Comparison of ENCODE assay signal across 21 cellular contexts in the genomic region with DNA sequence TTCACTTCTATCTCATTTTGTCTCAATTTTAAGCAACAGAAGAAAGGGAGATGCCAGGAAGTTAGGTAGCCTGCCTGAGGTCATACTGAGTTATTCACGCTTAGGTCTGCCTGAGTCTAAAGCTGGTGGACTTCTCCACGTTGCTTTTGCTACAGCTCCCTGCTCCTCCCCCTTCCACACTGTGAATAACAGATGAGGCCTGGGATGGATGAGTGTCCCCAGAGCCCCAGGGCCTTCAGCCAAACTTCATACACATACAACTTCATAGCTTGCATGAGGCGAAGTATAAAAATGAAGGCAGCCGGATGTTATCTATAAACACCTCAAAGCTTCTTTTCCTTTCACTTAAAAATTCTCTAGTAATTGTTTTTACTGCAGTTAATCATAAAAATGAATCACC.
"Had no signal": no experiment of that assay in that cellular context is flagged by ENCODE, and none has a peak within 500 bp of the region (broad histone marks: within the 10 kb centered on the region; RNA-seq: fewer than 3 reads in every experiment).

No MANE protein-coding gene starts in this region.

- H3K9me3 ChIP-seq: lower lobe of right lung, ovary had no signal

- DNase-seq: activated B cell treated with CpG ODN at 0.5 μM for 24 hours; activated CD4-positive, alpha-beta T cell treated with anti-CD3 and anti-CD28 coated beads for 48 hours; activated CD8-positive, alpha-beta T cell treated with anti-CD3 and anti-CD28 coated beads for 36 hours; activated effector memory CD4-positive, alpha-beta T cell treated with Interleukin-2 at 50 U/mL for 16 hours; activated naive CD4-positive, alpha-beta T cell treated with anti-CD3 and anti-CD28 coated beads, Interleukin-2, amount 50 U/mL, for 16 hours; activated T-cell treated with anti-CD3 and anti-CD28 coated beads, Interleukin-2, amount 50 U/mL, for 24 hours; effector CD8-positive, alpha-beta T cell; foreskin fibroblast; hippocampal formation; left cardiac atrium; lower lobe of right lung; naive thymus-derived CD8-positive, alpha-beta T cell; ovary; psoas muscle; right cardiac atrium; stimulated activated CD4-positive, alpha-beta T cell treated with anti-CD3 and anti-CD28 coated beads, Interleukin-2, amount 100 ng/mL, for 24 hours; stimulated activated naive CD8-positive, alpha-beta T cell treated with anti-CD3 and anti-CD28 coated beads, Interleukin-15, Interleukin-2, amounts not matched to agents 100 U/mL and 50 U/mL, for 24 hours; substantia nigra had no signal

- H3K4me3 ChIP-seq: cardiac muscle cell, esophagus muscularis mucosa, lower lobe of right lung, ovary, psoas muscle, tibial nerve had no signal

- H3K4me1 ChIP-seq: esophagus muscularis mucosa, lower lobe of right lung, psoas muscle, tibial nerve had no signal

- ATAC-seq: activated CD8-positive, alpha-beta T cell treated with anti-CD3 and anti-CD28 coated beads for 36 hours; left cardiac atrium; lower lobe of right lung; naive thymus-derived CD8-positive, alpha-beta T cell; psoas muscle; right cardiac atrium; stimulated activated naive CD8-positive, alpha-beta T cell treated with anti-CD3 and anti-CD28 coated beads, Interleukin-15, Interleukin-2, amounts not matched to agents 100 U/mL and 50 U/mL, for 24 hours had no signal

- H3K36me3 ChIP-seq: cardiac muscle cell, esophagus muscularis mucosa, lower lobe of right lung, ovary, tibial nerve had no signal

- H3K27me3 ChIP-seq: cardiac muscle cell, esophagus muscularis mucosa, ovary, tibial nerve had no signal
